1 cellular context compared by ENCODE assay signal in the genomic region with DNA sequence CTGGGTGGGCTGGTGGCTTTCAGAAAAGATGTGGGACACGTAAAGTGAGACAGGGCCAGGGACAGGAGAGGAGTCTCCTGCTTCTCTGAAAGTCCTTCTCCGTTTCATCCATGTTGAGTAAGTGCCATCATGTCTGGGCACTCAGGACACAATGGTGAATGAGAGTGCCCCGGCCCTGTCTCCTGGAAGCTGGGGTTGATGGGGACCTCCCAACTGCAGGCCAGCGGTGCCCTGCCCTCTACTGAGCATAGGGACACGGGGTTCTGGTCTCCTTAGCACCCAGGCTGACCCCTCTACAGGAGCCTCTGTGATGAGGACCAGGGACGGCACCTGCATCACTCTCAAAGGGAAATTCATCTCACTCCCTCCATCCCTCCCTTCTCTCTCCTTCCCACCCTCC.
TF ChIP-seq lines count a peak whose summit lies in the region.

No MANE protein-coding gene starts in this region.

TF ChIP-seq in H1, 55 proteins besides CTCF, POLR2A, EP300 and RAD21:
- TF ChIP-seq, protein P1, sequence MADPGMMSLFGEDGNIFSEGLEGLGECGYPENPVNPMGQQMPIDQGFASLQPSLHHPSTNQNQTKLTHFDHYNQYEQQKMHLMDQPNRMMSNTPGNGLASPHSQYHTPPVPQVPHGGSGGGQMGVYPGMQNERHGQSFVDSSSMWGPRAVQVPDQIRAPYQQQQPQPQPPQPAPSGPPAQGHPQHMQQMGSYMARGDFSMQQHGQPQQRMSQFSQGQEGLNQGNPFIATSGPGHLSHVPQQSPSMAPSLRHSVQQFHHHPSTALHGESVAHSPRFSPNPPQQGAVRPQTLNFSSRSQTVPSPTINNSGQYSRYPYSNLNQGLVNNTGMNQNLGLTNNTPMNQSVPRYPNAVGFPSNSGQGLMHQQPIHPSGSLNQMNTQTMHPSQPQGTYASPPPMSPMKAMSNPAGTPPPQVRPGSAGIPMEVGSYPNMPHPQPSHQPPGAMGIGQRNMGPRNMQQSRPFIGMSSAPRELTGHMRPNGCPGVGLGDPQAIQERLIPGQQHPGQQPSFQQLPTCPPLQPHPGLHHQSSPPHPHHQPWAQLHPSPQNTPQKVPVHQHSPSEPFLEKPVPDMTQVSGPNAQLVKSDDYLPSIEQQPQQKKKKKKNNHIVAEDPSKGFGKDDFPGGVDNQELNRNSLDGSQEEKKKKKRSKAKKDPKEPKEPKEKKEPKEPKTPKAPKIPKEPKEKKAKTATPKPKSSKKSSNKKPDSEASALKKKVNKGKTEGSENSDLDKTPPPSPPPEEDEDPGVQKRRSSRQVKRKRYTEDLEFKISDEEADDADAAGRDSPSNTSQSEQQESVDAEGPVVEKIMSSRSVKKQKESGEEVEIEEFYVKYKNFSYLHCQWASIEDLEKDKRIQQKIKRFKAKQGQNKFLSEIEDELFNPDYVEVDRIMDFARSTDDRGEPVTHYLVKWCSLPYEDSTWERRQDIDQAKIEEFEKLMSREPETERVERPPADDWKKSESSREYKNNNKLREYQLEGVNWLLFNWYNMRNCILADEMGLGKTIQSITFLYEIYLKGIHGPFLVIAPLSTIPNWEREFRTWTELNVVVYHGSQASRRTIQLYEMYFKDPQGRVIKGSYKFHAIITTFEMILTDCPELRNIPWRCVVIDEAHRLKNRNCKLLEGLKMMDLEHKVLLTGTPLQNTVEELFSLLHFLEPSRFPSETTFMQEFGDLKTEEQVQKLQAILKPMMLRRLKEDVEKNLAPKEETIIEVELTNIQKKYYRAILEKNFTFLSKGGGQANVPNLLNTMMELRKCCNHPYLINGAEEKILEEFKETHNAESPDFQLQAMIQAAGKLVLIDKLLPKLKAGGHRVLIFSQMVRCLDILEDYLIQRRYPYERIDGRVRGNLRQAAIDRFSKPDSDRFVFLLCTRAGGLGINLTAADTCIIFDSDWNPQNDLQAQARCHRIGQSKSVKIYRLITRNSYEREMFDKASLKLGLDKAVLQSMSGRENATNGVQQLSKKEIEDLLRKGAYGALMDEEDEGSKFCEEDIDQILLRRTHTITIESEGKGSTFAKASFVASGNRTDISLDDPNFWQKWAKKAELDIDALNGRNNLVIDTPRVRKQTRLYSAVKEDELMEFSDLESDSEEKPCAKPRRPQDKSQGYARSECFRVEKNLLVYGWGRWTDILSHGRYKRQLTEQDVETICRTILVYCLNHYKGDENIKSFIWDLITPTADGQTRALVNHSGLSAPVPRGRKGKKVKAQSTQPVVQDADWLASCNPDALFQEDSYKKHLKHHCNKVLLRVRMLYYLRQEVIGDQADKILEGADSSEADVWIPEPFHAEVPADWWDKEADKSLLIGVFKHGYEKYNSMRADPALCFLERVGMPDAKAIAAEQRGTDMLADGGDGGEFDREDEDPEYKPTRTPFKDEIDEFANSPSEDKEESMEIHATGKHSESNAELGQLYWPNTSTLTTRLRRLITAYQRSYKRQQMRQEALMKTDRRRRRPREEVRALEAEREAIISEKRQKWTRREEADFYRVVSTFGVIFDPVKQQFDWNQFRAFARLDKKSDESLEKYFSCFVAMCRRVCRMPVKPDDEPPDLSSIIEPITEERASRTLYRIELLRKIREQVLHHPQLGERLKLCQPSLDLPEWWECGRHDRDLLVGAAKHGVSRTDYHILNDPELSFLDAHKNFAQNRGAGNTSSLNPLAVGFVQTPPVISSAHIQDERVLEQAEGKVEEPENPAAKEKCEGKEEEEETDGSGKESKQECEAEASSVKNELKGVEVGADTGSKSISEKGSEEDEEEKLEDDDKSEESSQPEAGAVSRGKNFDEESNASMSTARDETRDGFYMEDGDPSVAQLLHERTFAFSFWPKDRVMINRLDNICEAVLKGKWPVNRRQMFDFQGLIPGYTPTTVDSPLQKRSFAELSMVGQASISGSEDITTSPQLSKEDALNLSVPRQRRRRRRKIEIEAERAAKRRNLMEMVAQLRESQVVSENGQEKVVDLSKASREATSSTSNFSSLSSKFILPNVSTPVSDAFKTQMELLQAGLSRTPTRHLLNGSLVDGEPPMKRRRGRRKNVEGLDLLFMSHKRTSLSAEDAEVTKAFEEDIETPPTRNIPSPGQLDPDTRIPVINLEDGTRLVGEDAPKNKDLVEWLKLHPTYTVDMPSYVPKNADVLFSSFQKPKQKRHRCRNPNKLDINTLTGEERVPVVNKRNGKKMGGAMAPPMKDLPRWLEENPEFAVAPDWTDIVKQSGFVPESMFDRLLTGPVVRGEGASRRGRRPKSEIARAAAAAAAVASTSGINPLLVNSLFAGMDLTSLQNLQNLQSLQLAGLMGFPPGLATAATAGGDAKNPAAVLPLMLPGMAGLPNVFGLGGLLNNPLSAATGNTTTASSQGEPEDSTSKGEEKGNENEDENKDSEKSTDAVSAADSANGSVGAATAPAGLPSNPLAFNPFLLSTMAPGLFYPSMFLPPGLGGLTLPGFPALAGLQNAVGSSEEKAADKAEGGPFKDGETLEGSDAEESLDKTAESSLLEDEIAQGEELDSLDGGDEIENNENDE (IDR thresholded peaks at IDR 0.05; ENCODE audit: insufficient replicate concordance, low read length) = no peak
- TF ChIP-seq, protein P2, sequence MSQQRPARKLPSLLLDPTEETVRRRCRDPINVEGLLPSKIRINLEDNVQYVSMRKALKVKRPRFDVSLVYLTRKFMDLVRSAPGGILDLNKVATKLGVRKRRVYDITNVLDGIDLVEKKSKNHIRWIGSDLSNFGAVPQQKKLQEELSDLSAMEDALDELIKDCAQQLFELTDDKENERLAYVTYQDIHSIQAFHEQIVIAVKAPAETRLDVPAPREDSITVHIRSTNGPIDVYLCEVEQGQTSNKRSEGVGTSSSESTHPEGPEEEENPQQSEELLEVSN (IDR thresholded peaks at IDR 0.05) = no peak
- no peak for TF ChIP-seq GTF2F1 (IDR thresholded peaks at IDR 0.05; ENCODE audit: borderline replicate concordance, low read depth, low read length)
- TF ChIP-seq SUZ12 (IDR thresholded peaks at IDR 0.05; ENCODE audit: low read length) = no peak
- no peak for TF ChIP-seq TAF1 (IDR thresholded peaks at IDR 0.05; ENCODE audit: low read depth, low read length)
- TF ChIP-seq, protein P3, sequence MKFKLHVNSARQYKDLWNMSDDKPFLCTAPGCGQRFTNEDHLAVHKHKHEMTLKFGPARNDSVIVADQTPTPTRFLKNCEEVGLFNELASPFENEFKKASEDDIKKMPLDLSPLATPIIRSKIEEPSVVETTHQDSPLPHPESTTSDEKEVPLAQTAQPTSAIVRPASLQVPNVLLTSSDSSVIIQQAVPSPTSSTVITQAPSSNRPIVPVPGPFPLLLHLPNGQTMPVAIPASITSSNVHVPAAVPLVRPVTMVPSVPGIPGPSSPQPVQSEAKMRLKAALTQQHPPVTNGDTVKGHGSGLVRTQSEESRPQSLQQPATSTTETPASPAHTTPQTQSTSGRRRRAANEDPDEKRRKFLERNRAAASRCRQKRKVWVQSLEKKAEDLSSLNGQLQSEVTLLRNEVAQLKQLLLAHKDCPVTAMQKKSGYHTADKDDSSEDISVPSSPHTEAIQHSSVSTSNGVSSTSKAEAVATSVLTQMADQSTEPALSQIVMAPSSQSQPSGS (IDR thresholded peaks at IDR 0.05; ENCODE audit: low read length) = no peak
- no peak for TF ChIP-seq TBP (IDR thresholded peaks at IDR 0.05; ENCODE audit: low read depth, low read length)
- no peak for TF ChIP-seq RNF2 (IDR thresholded peaks at IDR 0.05; ENCODE audit: borderline replicate concordance, low read depth, low read length, missing control alignments, poor library complexity, severe bottlenecking)
- TF ChIP-seq GABPA (IDR thresholded peaks at IDR 0.05; ENCODE audit: borderline replicate concordance, insufficient read depth, low read length) = no peak
- no peak for TF ChIP-seq TAF7 (optimal IDR thresholded peaks at IDR 0.05; ENCODE audit: borderline replicate concordance, low read depth, low read length)
- no peak for TF ChIP-seq SP2 (IDR thresholded peaks at IDR 0.05; ENCODE audit: low read length)
- no peak for TF ChIP-seq NANOG (IDR thresholded peaks at IDR 0.05; ENCODE audit: insufficient read depth, low read depth, low read length, poor library complexity, severe bottlenecking)
- no peak for TF ChIP-seq SP1 (IDR thresholded peaks at IDR 0.05; ENCODE audit: low read depth, low read length)
- TF ChIP-seq SIX5 (IDR thresholded peaks at IDR 0.05; ENCODE audit: low read depth, low read length) = no peak
- no peak for TF ChIP-seq KDM1A (IDR thresholded peaks at IDR 0.05; ENCODE audit: borderline replicate concordance, low read length)
- TF ChIP-seq TEAD4 (IDR thresholded peaks at IDR 0.05; ENCODE audit: low read depth, low read length) = no peak
- TF ChIP-seq BACH1 (IDR thresholded peaks at IDR 0.05; ENCODE audit: low read length) = no peak
TF ChIP-seq in H1: peak in this region for 0.
